ENCODE assay signal across 32 cellular contexts in the genomic region with DNA sequence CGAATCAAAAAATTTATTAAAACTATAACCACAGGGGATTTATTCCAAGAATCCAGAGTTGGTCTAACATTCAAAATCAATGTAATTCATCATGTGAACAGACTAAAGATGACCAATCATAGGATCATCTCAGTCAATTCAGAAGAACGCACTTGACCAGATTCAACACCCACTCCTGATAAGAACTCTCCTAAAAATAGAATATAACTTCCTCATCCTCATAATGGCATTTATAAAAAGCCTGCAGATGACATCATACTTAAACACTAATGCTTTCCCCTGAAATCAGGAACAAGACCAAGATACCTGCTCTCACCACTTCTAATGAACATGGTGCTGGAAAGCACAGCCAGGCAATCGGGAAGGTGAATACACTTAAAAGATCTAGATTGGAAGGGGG. TPM values are rescaled to one million over a fixed set of nuclear protein-coding genes. Genes with fewer than 3 reads are reported as not detected.
A peak's percentile ranks its signal among the peaks of the same experiment; 100 is the strongest.
DNase-seq lines count a peak whose midpoint lies in the region; ATAC-seq, FAIRE-seq and TF ChIP-seq lines count a peak whose summit lies in the region.
"Had no signal": no experiment of that assay in that cellular context is flagged by ENCODE, and none has a peak within 500 bp of the region (broad histone marks: within the 10 kb centered on the region; RNA-seq: fewer than 3 reads in every experiment).

No MANE protein-coding gene starts in this region.

- WGBS in GM12878 (ENCODE audit: insufficient coverage, insufficient replicate concordance, low lambda C conversion rate, missing lambda C conversion rate): 17% methylated on average over 3 of the region's 3 CpGs

- no peak overlapping the region for H2AFZ ChIP-seq in HCT116 (ENCODE audit: low read depth, low read length, poor library complexity, severe bottlenecking)
- no peak overlapping the region for H2AFZ ChIP-seq in GM12878 (ENCODE audit: control insufficient read depth, low read depth, low read length)
- H2AFZ ChIP-seq: PC-9 had no signal

- POLR2A ChIA-PET in HCT116 (lab: Charles Lee): no interaction called here
- POLR2A ChIA-PET in GM12878 (lab: Charles Lee): no interaction called here

- H3K4me3 ChIP-seq in HCT116 (replicated peaks in 1 of 2; ENCODE audit: low read depth in 1 of 2, low read length in 2 of 2): no peak overlapping the region
- no peak overlapping the region for H3K4me3 ChIP-seq in GM12878
- H3K4me3 ChIP-seq: esophagus muscularis mucosa, PC-9, psoas muscle, SJCRH30 had no signal

- no peak for TF ChIP-seq EP300 in GM12878 (IDR thresholded peaks at IDR 0.05; ENCODE audit: borderline replicate concordance in 1 of 2, control insufficient read depth in 1 of 2, low read depth in 2 of 2, low read length in 2 of 2)

- peaks cover 21 to 25% of the 10 kb centered on the region in 2 donors for H3K27me3 Mint-ChIP-seq in natural killer cell treated with Interleukin-12 subunit alpha and Interleukin-12 subunit beta and Interleukin-15 and Interleukin-18, amount 100 ng/mL, for 72 hours

- CTCF ChIA-PET in HCT116 (lab: Charles Lee) (no interaction called here), GM12878 (lab: Yijun Ruan, JAX) (no interaction called here)

- H3K4me1 Mint-ChIP-seq in natural killer cell treated with Interleukin-12 subunit alpha and Interleukin-12 subunit beta and Interleukin-15 and Interleukin-18, amount 100 ng/mL, for 72 hours (ENCODE audit: low read depth in 2 of 2): no peaks in the 10 kb centered on the region
- H3K4me1 Mint-ChIP-seq: activated CD4-positive, alpha-beta T cell treated with anti-CD3 and anti-CD28 coated beads, Interleukin-2, amount 10 ng/mL, durations not matched to agents 24 days and 14 days; activated naive CD4-positive, alpha-beta T cell treated with anti-CD3 and anti-CD28 coated beads, Interleukin-2, amount 10 ng/mL, durations not matched to agents 7 days and 5 days; endodermal cell had no signal

- no peak overlapping the region for H3K4me3 Mint-ChIP-seq in natural killer cell treated with Interleukin-12 subunit alpha and Interleukin-12 subunit beta and Interleukin-15 and Interleukin-18, amount 100 ng/mL, for 72 hours
- H3K4me3 Mint-ChIP-seq: activated CD4-positive, alpha-beta T cell treated with anti-CD3 and anti-CD28 coated beads, Interleukin-2, amount 10 ng/mL, durations not matched to agents 24 days and 14 days; activated naive CD4-positive, alpha-beta T cell treated with anti-CD3 and anti-CD28 coated beads, Interleukin-2, amount 10 ng/mL, durations not matched to agents 7 days and 5 days; activated T-cell treated with anti-CD3 and anti-CD28 coated beads, Interleukin-2, amount 50 U/mL, for 4 hours; endodermal cell; IgD-negative memory B cell; T-helper 1 cell treated with Interleukin-12 subunit alpha and Interleukin-12 subunit beta and Interleukin-4 antibody, amounts not matched to agents 30 μg/mL and 1 μg/mL, for 36 hours had no signal

- H3K27ac ChIP-seq in HCT116 (ENCODE audit: low read depth, low read length): no peak overlapping the region
- no peak overlapping the region for H3K27ac ChIP-seq in GM12878 (ENCODE audit: control insufficient read depth, insufficient read depth)
- H3K27ac ChIP-seq: esophagus muscularis mucosa, neutrophil, PC-9, psoas muscle, SJCRH30, VCaP had no signal

- TF ChIP-seq CTCF in HCT116 (IDR thresholded peaks at IDR 0.05 in 2 of 3, conservative IDR thresholded peaks at IDR 0.05 in 1 of 3; ENCODE audit: borderline replicate concordance in 1 of 3, insufficient read depth in 1 of 3, low read depth in 2 of 3, low read length in 2 of 3) (no peak), GM12878 (IDR thresholded peaks at IDR 0.05 in 2 of 3, conservative IDR thresholded peaks at IDR 0.05 in 1 of 3; ENCODE audit: control insufficient read depth in 2 of 3, extremely low read depth in 1 of 3, insufficient read depth in 1 of 3, low read depth in 3 of 3, low read length in 3 of 3) (no peak)

- peaks cover 13 to 29% of the 10 kb centered on the region in 2 experiments for H3K4me1 ChIP-seq in HCT116 (ENCODE audit: control insufficient read depth in 1 of 2, insufficient read depth in 2 of 2, low read length in 2 of 2)
- no peaks in the 10 kb centered on the region for H3K4me1 ChIP-seq in GM12878 (ENCODE audit: control insufficient read depth, insufficient read depth, low read length)
- H3K4me1 ChIP-seq: esophagus muscularis mucosa, psoas muscle, SJCRH30 had no signal

- in situ Hi-C loops in GM12878 (cut with MboI): no loop called here

- H3K36me3 ChIP-seq in HCT116 (ENCODE audit: control insufficient read depth in 1 of 2, insufficient read depth in 2 of 2, low read length in 2 of 2) (no peaks in the 10 kb centered on the region), GM12878 (ENCODE audit: control insufficient read depth in 2 of 2, insufficient read depth in 2 of 2, low read length in 1 of 2) (no peaks in the 10 kb centered on the region)
- H3K36me3 ChIP-seq: esophagus muscularis mucosa, neutrophil, SJCRH30 had no signal

- TF ChIP-seq RAD21 in HCT116 (IDR thresholded peaks at IDR 0.05; ENCODE audit: low read depth): no peak
- TF ChIP-seq RAD21 in GM12878 (IDR thresholded peaks at IDR 0.05; ENCODE audit: insufficient read depth, low read depth, low read length): no peak

- H3K9me3 ChIP-seq in HCT116 (ENCODE audit: control insufficient read depth in 1 of 2, insufficient read depth in 1 of 2, low read depth in 1 of 2, low read length in 2 of 2) (peaks cover 0 to 7% of the 10 kb centered on the region in 2 experiments; a peak in 1 of 4 replicates), GM12878 (replicated peaks; ENCODE audit: control insufficient read depth, insufficient read depth, low read length) (no peaks in the 10 kb centered on the region)
- H3K9me3 ChIP-seq: neutrophil, psoas muscle had no signal

- RAD21 ChIA-PET in HCT116 (lab: Charles Lee; ENCODE audit: low non-redundant PET in 1 of 2, low total read pairs in 2 of 2, uncharacterized antibody in 2 of 2, unreplicated experiment in 2 of 2): no interaction called here
- RAD21 ChIA-PET in GM12878 (lab: Charles Lee; ENCODE audit: unreplicated experiment): no interaction called here

- no peak overlapping the region for H3K4me2 ChIP-seq in HCT116 (ENCODE audit: low read length)
- H3K4me2 ChIP-seq in GM12878 (ENCODE audit: control insufficient read depth, insufficient read depth): no peak overlapping the region
- H3K4me2 ChIP-seq: PC-9 had no signal

- H3K9ac ChIP-seq in HCT116 (ENCODE audit: low read length): no peak overlapping the region
- no peak overlapping the region for H3K9ac ChIP-seq in GM12878 (ENCODE audit: control insufficient read depth, insufficient read depth, low read length)

- H3K9me2 ChIP-seq in HCT116 (ENCODE audit: insufficient read depth): no peaks in the 10 kb centered on the region

- intact Hi-C loops in HCT116 (cut with micrococcal nuclease): loop anchor here (5.0 kb wide), 1 partner anchor 137 kb away; a partner anchor contains a TSS
- intact Hi-C loops in GM12878 (cut with micrococcal nuclease; ENCODE audit: unreplicated experiment): no loop called here
- intact Hi-C loops in posterior cingulate gyrus (cut with DNase I): no loop called here

- H3K27me3 ChIP-seq in HCT116 (ENCODE audit: insufficient read depth, low read length): no peaks in the 10 kb centered on the region
- H3K27me3 ChIP-seq in GM12878 (replicated peaks in 1 of 2; ENCODE audit: control insufficient read depth in 2 of 2, insufficient read depth in 2 of 2, low read length in 1 of 2): no peaks in the 10 kb centered on the region
- H3K27me3 ChIP-seq: SJCRH30 had no signal

- SMC1A ChIA-PET in GM12878 (lab: Charles Lee; ENCODE audit: uncharacterized antibody, unreplicated experiment): no interaction called here

- peaks cover 4% of the 10 kb centered on the region for H3K36me3 Mint-ChIP-seq in natural killer cell treated with Interleukin-12 subunit alpha and Interleukin-12 subunit beta and Interleukin-15 and Interleukin-18, amount 100 ng/mL, for 72 hours
- H3K36me3 Mint-ChIP-seq: activated naive CD4-positive, alpha-beta T cell treated with anti-CD3 and anti-CD28 coated beads, Interleukin-2, amount 10 ng/mL, durations not matched to agents 7 days and 5 days; IgD-negative memory B cell had no signal

- H3K79me2 ChIP-seq in HCT116 (ENCODE audit: insufficient read depth, low read length) (no peaks in the 10 kb centered on the region), GM12878 (ENCODE audit: control insufficient read depth, insufficient read depth, low read length) (no peaks in the 10 kb centered on the region)

- H3K27ac Mint-ChIP-seq in natural killer cell treated with Interleukin-12 subunit alpha and Interleukin-12 subunit beta and Interleukin-15 and Interleukin-18, amount 100 ng/mL, for 72 hours: no peak overlapping the region
- H3K27ac Mint-ChIP-seq: activated CD4-positive, alpha-beta T cell treated with anti-CD3 and anti-CD28 coated beads, Interleukin-2, amount 10 ng/mL, durations not matched to agents 24 days and 14 days; activated naive CD4-positive, alpha-beta T cell treated with anti-CD3 and anti-CD28 coated beads, Interleukin-2, amount 10 ng/mL, durations not matched to agents 7 days and 5 days; endodermal cell; IgD-negative memory B cell; T-helper 1 cell treated with Interleukin-12 subunit alpha and Interleukin-12 subunit beta and Interleukin-4 antibody, amounts not matched to agents 30 μg/mL and 1 μg/mL, for 36 hours had no signal

- BruUV-seq in HCT116 (replicated peaks; lab: Mats Ljungman, UMichigan) (no TSS peak), GM12878 (replicated peaks; lab: Mats Ljungman, UMichigan) (no TSS peak)

- ATAC-seq in HCT116: no peak
- no peak for ATAC-seq in GM12878
- ATAC-seq in natural killer cell treated with Interleukin-12 subunit alpha and Interleukin-12 subunit beta and Interleukin-15 and Interleukin-18, amount 100 ng/mL, for 72 hours: no peak
- ATAC-seq: activated T-cell treated with anti-CD3 and anti-CD28 coated beads, Interleukin-2, amount 50 U/mL, for 4 hours; left lobe of liver; psoas muscle had no signal

- TF ChIP-seq POLR2A in HCT116 (IDR thresholded peaks at IDR 0.05; ENCODE audit: borderline replicate concordance, extremely low read depth, insufficient read depth, insufficient read length): no peak
- no peak for TF ChIP-seq POLR2A in GM12878 (IDR thresholded peaks at IDR 0.05; ENCODE audit: low read depth, low read length)

- H4K20me1 ChIP-seq in HCT116 (ENCODE audit: insufficient read depth) (no peaks in the 10 kb centered on the region), GM12878 (ENCODE audit: control insufficient read depth, insufficient read depth) (no peaks in the 10 kb centered on the region)

- no peaks in the 10 kb centered on the region for H3K9me3 Mint-ChIP-seq in natural killer cell treated with Interleukin-12 subunit alpha and Interleukin-12 subunit beta and Interleukin-15 and Interleukin-18, amount 100 ng/mL, for 72 hours

- DNase-seq in A172 (ENCODE audit: low spot score) (peak; percentile 52), HCT116 (ENCODE audit: low read depth, low spot score) (no peak), NOMO-1 treated with DMSO at 0.1 percent for 48 hours (lab: John Stamatoyannopoulos, UW; ENCODE audit: unreplicated experiment) (peak; percentile 83), GM12878 (ENCODE audit: low read depth, low spot score) (no peak), NCI-H1694 (lab: John Stamatoyannopoulos, UW) (no peak), posterior cingulate gyrus (no peak)
- no peak for DNase-seq in natural killer cell treated with Interleukin-12 subunit alpha and Interleukin-12 subunit beta and Interleukin-15 and Interleukin-18, amount 100 ng/mL, for 72 hours (ENCODE audit: low spot score)
- DNase-seq: activated CD4-positive, alpha-beta T cell treated with anti-CD3 and anti-CD28 coated beads, Interleukin-2, amount 10 ng/mL, durations not matched to agents 24 days and 14 days; activated naive CD4-positive, alpha-beta T cell treated with anti-CD3 and anti-CD28 coated beads, Interleukin-2, amount 10 ng/mL, durations not matched to agents 7 days and 5 days; activated T-cell treated with anti-CD3 and anti-CD28 coated beads, Interleukin-2, amount 50 U/mL, for 4 hours; anterior cingulate cortex; C1 segment of cervical spinal cord; EL; endodermal cell; HCEC 1CT; mesenchymal stem cell; NCI-H187; NCI-H526 treated with DMSO at 0.1 percent for 48 hours; PC-9; psoas muscle; SJCRH30 had no signal

- FAIRE-seq in GM12878 (lab: Jason Lieb, UNC): no peak
- FAIRE-seq: frontal cortex had no signal

RNA-seq across cellular contexts. Expression of a gene that starts 10.5 kb away (rescaled TPM):
- total RNA-seq in A172 (2014; rRNA removed; shearing (Covaris generic)): not detected in 2 replicates
- total RNA-seq in HCT116 (2021; ENCODE audit: unreplicated experiment) (0.47 TPM), GM12878 (2014; rRNA removed) (not detected in 2 replicates), GM12878 (2014; rRNA removed; fragmentation: Illumina TruSeq; extraction: Trizol) (not detected in 2 replicates), GM12878 (2021) (0.11 and 0.23 TPM in 2 replicates)
- polyA plus RNA-seq in HCT116 (2012): 0.09 and 0.25 TPM in 2 replicates
- not detected in 2 replicates for total RNA-seq in GM12878 (2013; cell fraction: nucleolus; rRNA removed)
- polyA plus RNA-seq in GM12878 (2011; ENCODE audit: low read depth): not detected
- polyA plus RNA-seq in GM12878 (2011; rRNA removed) (not detected in 2 replicates), GM12878 (2014; fragmentation: Illumina TruSeq; extraction: Trizol) (not detected in 2 replicates), GM12878 (2014; fragmentation: Nextera tagmentation; extraction: Ambion mirVana) (not detected), GM12878 (2014; rRNA removed) (not detected in 2 replicates), GM12878 (2016; fragmentation: Nextera tagmentation; extraction: Ambion mirVana) (not detected)
- polyA plus RNA-seq in GM12878 (2011; cell fraction: cytosol; rRNA removed): not detected in 2 replicates
- polyA plus RNA-seq in GM12878 (2011; cell fraction: nucleus; rRNA removed): 0.03 TPM in 1 of 2 replicates, not detected in the other
- polyA plus RNA-seq in GM12878 (2012): 0.01 and 0.03 TPM in 2 replicates
- polyA minus RNA-seq in GM12878 (2011; rRNA and poly(A)+ RNA removed): not detected in 2 replicates
- not detected in 2 replicates for polyA minus RNA-seq in GM12878 (2011; cell fraction: cytosol; rRNA and poly(A)+ RNA removed)
- not detected in 2 replicates for polyA minus RNA-seq in GM12878 (2011; cell fraction: nucleus; rRNA and poly(A)+ RNA removed)
- total RNA-seq in natural killer cell treated with Interleukin-12 subunit alpha and Interleukin-12 subunit beta and Interleukin-15 and Interleukin-18, amount 100 ng/mL, for 72 hours: not detected
- total RNA-seq: activated CD4-positive, alpha-beta T cell treated with anti-CD3 and anti-CD28 coated beads, Interleukin-2, amount 10 ng/mL, durations not matched to agents 24 days and 14 days; endodermal cell; frontal cortex; myocyte; skeletal muscle tissue had no signal
- polyA plus RNA-seq: IgD-negative memory B cell had no signal

RNA-seq across cellular contexts. Expression of a gene that starts 27.6 kb away (rescaled TPM):
- not detected in 2 replicates for total RNA-seq in A172 (2014; rRNA removed; shearing (Covaris generic))
- total RNA-seq in HCT116 (2021; ENCODE audit: unreplicated experiment) (0.02 TPM), GM12878 (2014; rRNA removed) (not detected in 2 replicates), GM12878 (2014; rRNA removed; fragmentation: Illumina TruSeq; extraction: Trizol) (not detected in 2 replicates), GM12878 (2021) (0.03 and 0.19 TPM in 2 replicates)
- polyA plus RNA-seq in HCT116 (2012): 0.21 and 0.36 TPM in 2 replicates
- not detected in 2 replicates for total RNA-seq in GM12878 (2013; cell fraction: nucleolus; rRNA removed)
- 0.20 TPM for polyA plus RNA-seq in GM12878 (2011; ENCODE audit: low read depth)
- polyA plus RNA-seq in GM12878 (2011; rRNA removed) (not detected in 2 replicates), GM12878 (2014; fragmentation: Illumina TruSeq; extraction: Trizol) (not detected in 2 replicates), GM12878 (2014; fragmentation: Nextera tagmentation; extraction: Ambion mirVana) (not detected), GM12878 (2014; rRNA removed) (0.03 TPM in 1 of 2 replicates, not detected in the other), GM12878 (2016; fragmentation: Nextera tagmentation; extraction: Ambion mirVana) (not detected)
- polyA plus RNA-seq in GM12878 (2011; cell fraction: cytosol; rRNA removed): not detected in 2 replicates
- polyA plus RNA-seq in GM12878 (2011; cell fraction: nucleus; rRNA removed): not detected in 2 replicates
- polyA plus RNA-seq in GM12878 (2012): 0.13 and 0.53 TPM in 2 replicates
- not detected in 2 replicates for polyA minus RNA-seq in GM12878 (2011; rRNA and poly(A)+ RNA removed)
- not detected in 2 replicates for polyA minus RNA-seq in GM12878 (2011; cell fraction: cytosol; rRNA and poly(A)+ RNA removed)
- 0.10 TPM in 1 of 2 replicates, not detected in the other for polyA minus RNA-seq in GM12878 (2011; cell fraction: nucleus; rRNA and poly(A)+ RNA removed)
- total RNA-seq in natural killer cell treated with Interleukin-12 subunit alpha and Interleukin-12 subunit beta and Interleukin-15 and Interleukin-18, amount 100 ng/mL, for 72 hours: not detected
- total RNA-seq: activated CD4-positive, alpha-beta T cell treated with anti-CD3 and anti-CD28 coated beads, Interleukin-2, amount 10 ng/mL, durations not matched to agents 24 days and 14 days; cardiac septum; esophagus muscularis mucosa; frontal cortex; myocyte; psoas muscle; SJCRH30; skeletal muscle tissue; ureter had no signal
- polyA plus RNA-seq: IgD-negative memory B cell had no signal

Comparison
In these comparisons a context has a peak if more than half of its experiments do, and no peak if none do; other contexts are left out.
1. DNase-seq: peak in A172 (single experiment) and NOMO-1 treated with DMSO at 0.1 percent for 48 hours (single experiment); none in HCT116 (single experiment), GM12878 (single experiment), natural killer cell treated with Interleukin-12 subunit alpha and Interleukin-12 subunit beta and Interleukin-15 and Interleukin-18, amount 100 ng/mL, for 72 hours (single experiment), NCI-H1694 (single experiment) and posterior cingulate gyrus (0 of 10).